Comparison of ENCODE assay signal across 13 cellular contexts in the genomic region with DNA sequence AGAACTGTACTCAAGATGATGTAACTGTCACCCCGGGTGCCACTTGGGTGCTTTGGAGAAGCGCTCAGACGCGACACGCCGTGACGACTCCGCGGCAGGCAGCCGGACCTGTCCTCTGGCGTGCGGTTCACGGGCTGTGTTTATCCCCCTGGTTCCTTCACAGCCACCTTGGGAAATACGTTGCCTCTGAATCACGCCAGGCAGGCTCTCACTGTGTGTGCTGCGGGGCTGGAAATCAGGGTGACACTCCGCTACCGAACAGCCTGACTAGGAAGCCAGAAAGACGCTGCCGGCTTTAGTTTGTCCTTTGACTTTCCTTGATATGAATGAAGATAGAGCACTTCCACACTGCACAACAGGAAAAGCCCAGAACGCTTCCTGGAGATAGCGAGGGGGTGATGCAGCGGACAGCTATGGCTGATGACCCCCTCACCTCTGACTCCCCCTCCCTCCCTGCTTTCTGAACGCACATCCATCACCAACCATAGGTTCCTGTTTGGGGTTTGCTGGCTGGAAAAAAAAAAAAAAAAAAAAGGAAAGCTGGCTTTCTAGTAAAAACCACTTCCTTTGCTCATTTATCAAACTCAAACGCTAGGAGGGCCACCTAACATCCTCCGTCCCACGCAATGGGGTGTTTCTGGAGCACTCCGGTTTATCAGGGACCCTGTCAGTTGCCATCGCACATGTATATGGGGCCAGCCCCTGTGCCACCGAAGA. TPM values are rescaled to one million over a fixed set of nuclear protein-coding genes. Genes with fewer than 3 reads are reported as not detected.
DNase-seq lines count a peak whose midpoint lies in the region; TF ChIP-seq lines count a peak whose summit lies in the region.
"Had no signal": no experiment of that assay in that cellular context is flagged by ENCODE, and none has a peak within 500 bp of the region (broad histone marks: within the 10 kb centered on the region; RNA-seq: fewer than 3 reads in every experiment).

No MANE protein-coding gene starts in this region.

- CTCF ChIA-PET in OCI-LY7 (lab: Charles Lee; ENCODE audit: unreplicated experiment) (no interaction called here), RWPE1 (lab: Yijun Ruan, JAX) (no interaction called here)

- peaks cover 22% of the 10 kb centered on the region for H3K36me3 Mint-ChIP-seq in mesothelial cell of epicardium

- no peaks in the 10 kb centered on the region for H3K79me2 ChIP-seq in OCI-LY7 (ENCODE audit: insufficient read depth, low read depth, low read length)

- peaks cover 2% of the 10 kb centered on the region for H3K4me1 Mint-ChIP-seq in mesothelial cell of epicardium

- WGBS in tibial nerve, 2 donors, result 84 to 90% methylated on average over 30 of the region's 30 CpGs

- H3K9ac ChIP-seq in BLaER1 treated with 17β-estradiol and CSF1 and Interleukin-3, amounts not matched to agents 10 nM and 100 nM, result peak overlapping the region in 2 of 11 experiments; percentile 28 to 39; a peak in 3 of 22 replicates

- no peak for TF ChIP-seq EP300 in tibial nerve (IDR thresholded peaks at IDR 0.05)

- peak overlapping the region; percentile 75 for H3K27ac Mint-ChIP-seq in mesothelial cell of epicardium
- H3K27ac Mint-ChIP-seq: type B pancreatic cell had no signal

- H3K4me3 ChIP-seq in BLaER1 treated with 17β-estradiol and CSF1 and Interleukin-3, amounts not matched to agents 10 nM and 100 nM, result peak overlapping the region in 1 of 10 experiments; percentile 24; a peak in 2 of 20 replicates
- H3K4me3 ChIP-seq in OCI-LY7 (ENCODE audit: low read depth, low read length, poor library complexity, severe bottlenecking) (no peak overlapping the region), Peyer's patch (no peak overlapping the region), tibial nerve (no peak overlapping the region)
- H3K4me3 ChIP-seq: coronary artery had no signal

- H3K9me3 Mint-ChIP-seq in mesothelial cell of epicardium, result no peaks in the 10 kb centered on the region
- H3K9me3 Mint-ChIP-seq: type B pancreatic cell had no signal

- TF ChIP-seq CTCF in OCI-LY7 (conservative IDR thresholded peaks at IDR 0.05; ENCODE audit: low read length) (no peak), mesothelial cell of epicardium (IDR thresholded peaks at IDR 0.05; ENCODE audit: unreplicated experiment) (no peak), Peyer's patch (IDR thresholded peaks at IDR 0.05) (no peak), tibial nerve (IDR thresholded peaks at IDR 0.05) (no peak), RWPE1 (conservative IDR thresholded peaks at IDR 0.05; ENCODE audit: low read depth) (no peak)

- H3K27me3 ChIP-seq in BLaER1 treated with 17β-estradiol and CSF1 and Interleukin-3, amounts not matched to agents 10 nM and 100 nM, result peaks cover 0 to 31% (median 0%) of the 10 kb centered on the region in 11 experiments; a peak in 4 of 22 replicates
- no peaks in the 10 kb centered on the region for H3K27me3 ChIP-seq in Peyer's patch
- no peaks in the 10 kb centered on the region for H3K27me3 ChIP-seq in tibial nerve

- peaks cover 0 to 14% (median 9%) of the 10 kb centered on the region in 11 experiments; a peak in 13 of 22 replicates for H3K9me3 ChIP-seq in BLaER1 treated with 17β-estradiol and CSF1 and Interleukin-3, amounts not matched to agents 10 nM and 100 nM (replicated peaks in 1 of 11)
- H3K9me3 ChIP-seq in OCI-LY7 (ENCODE audit: low read length) (no peaks in the 10 kb centered on the region), Peyer's patch (no peaks in the 10 kb centered on the region), tibial nerve (peaks cover 0 to 18% (median 0%) of the 10 kb centered on the region in 4 donors)

- H3K27ac ChIP-seq in BLaER1 treated with 17β-estradiol and CSF1 and Interleukin-3, amounts not matched to agents 10 nM and 100 nM, result 0 out of 22 replicates have a peak overlapping the region, but pooled peaks of 1 of the 11 experiments have one; percentile 8
- no peak overlapping the region for H3K27ac ChIP-seq in OCI-LY7 (ENCODE audit: low read depth, low read length, poor library complexity, severe bottlenecking)
- H3K27ac ChIP-seq in Peyer's patch, result no peak overlapping the region
- H3K27ac ChIP-seq in tibial nerve, result no peak overlapping the region
- H3K27ac ChIP-seq in RWPE1, result no peak overlapping the region
- H3K27ac ChIP-seq: coronary artery had no signal

- H4K20me1 ChIP-seq in BLaER1 treated with 17β-estradiol and CSF1 and Interleukin-3, amounts not matched to agents 10 nM and 100 nM, result peaks cover 49 to 95% (median 87%) of the 10 kb centered on the region in 11 experiments
- no peaks in the 10 kb centered on the region for H4K20me1 ChIP-seq in OCI-LY7 (ENCODE audit: insufficient read depth, low read length)

- TSS peak; percentile 59 for BruUV-seq in OCI-LY7 (replicated peaks; lab: Mats Ljungman, UMichigan)

- H3K4me3 Mint-ChIP-seq in mesothelial cell of epicardium, result no peak overlapping the region
- H3K4me3 Mint-ChIP-seq: type B pancreatic cell had no signal

- no peak overlapping the region for H2AFZ ChIP-seq in OCI-LY7 (ENCODE audit: low read length)

- no peaks in the 10 kb centered on the region for H3K9me2 ChIP-seq in OCI-LY7 (ENCODE audit: insufficient read depth, low read length)

- H3K27me3 Mint-ChIP-seq in mesothelial cell of epicardium (ENCODE audit: low read depth), result no peaks in the 10 kb centered on the region
- H3K27me3 Mint-ChIP-seq: type B pancreatic cell had no signal

- DNase-seq in OCI-LY7 (ENCODE audit: low spot score), result no peak
- peak; percentile 29 for DNase-seq in activated naive CD4-positive, alpha-beta T cell treated with Interleukin-2 at 50 U/mL for 16 hours
- DNase-seq in mesothelial cell of epicardium (ENCODE audit: low spot score in 2 of 2, unreplicated experiment in 2 of 2), result no peak
- no peak for DNase-seq in NCI-H510A treated with DMSO at 0.1 percent for 48 hours (lab: John Stamatoyannopoulos, UW)
- no peak for DNase-seq in Peyer's patch
- no peak for DNase-seq in tibial nerve (ENCODE audit: low spot score in 2 of 2)
- no peak for DNase-seq in RWPE1 (ENCODE audit: low spot score)
- DNase-seq: hypothalamus, NCI-H226 had no signal

- peak overlapping the region; percentile 63 to 90 (median 81) for H3K4me2 ChIP-seq in BLaER1 treated with 17β-estradiol and CSF1 and Interleukin-3, amounts not matched to agents 10 nM and 100 nM
- no peak overlapping the region for H3K4me2 ChIP-seq in OCI-LY7 (ENCODE audit: low read length)

- intact Hi-C loops in OCI-LY7 (cut with micrococcal nuclease; ENCODE audit: unreplicated experiment), result no loop called here

- POLR2A ChIA-PET in OCI-LY7 (lab: Charles Lee), result no interaction called here
- POLR2A ChIA-PET in RWPE1 (lab: Yijun Ruan, JAX; ENCODE audit: low non-redundant PET), result no interaction called here

- peaks cover 46 to 81% (median 65%) of the 10 kb centered on the region in 11 experiments for H3K36me3 ChIP-seq in BLaER1 treated with 17β-estradiol and CSF1 and Interleukin-3, amounts not matched to agents 10 nM and 100 nM
- H3K36me3 ChIP-seq in OCI-LY7 (ENCODE audit: insufficient read depth, low read length), result peaks cover 48% of the 10 kb centered on the region
- peaks cover 0 to 53% (median 0%) of the 10 kb centered on the region in 3 donors for H3K36me3 ChIP-seq in Peyer's patch
- H3K36me3 ChIP-seq in tibial nerve, result peaks cover 0 to 86% (median 17%) of the 10 kb centered on the region in 3 donors

- H3K4me1 ChIP-seq in BLaER1 treated with 17β-estradiol and CSF1 and Interleukin-3, amounts not matched to agents 10 nM and 100 nM, result peaks cover 17 to 37% (median 26%) of the 10 kb centered on the region in 10 experiments
- H3K4me1 ChIP-seq in OCI-LY7 (ENCODE audit: insufficient read depth, low read length, poor library complexity, severe bottlenecking) (no peaks in the 10 kb centered on the region), Peyer's patch (peaks cover 0 to 9% (median 0%) of the 10 kb centered on the region in 4 donors), tibial nerve (no peaks in the 10 kb centered on the region)

- no peak for TF ChIP-seq POLR2A in Peyer's patch (IDR thresholded peaks at IDR 0.05)
- TF ChIP-seq POLR2A in tibial nerve (IDR thresholded peaks at IDR 0.05), result no peak

RNA-seq across cellular contexts. Expression of a gene that starts 3.7 kb away (rescaled TPM):
- total RNA-seq in OCI-LY7 (2014; rRNA removed; shearing (Covaris generic)), result 0.25 and 0.44 TPM in 2 replicates
- total RNA-seq in OCI-LY7 (2022) (0.36 and 1.9 TPM in 2 replicates), mesothelial cell of epicardium (0.78 to 1.4 TPM (median 1.4 TPM) in 3 replicates), Peyer's patch (under 1 TPM in 1 of 4 donors, not detected in 3; 0.57 TPM), tibial nerve (1 to 10 TPM in 1 of 4 donors, not detected in 3; 1.5 TPM)
- total RNA-seq: SK-MEL-5 had no signal

RNA-seq across cellular contexts. Expression of a gene that starts 21.2 kb away (rescaled TPM):
- total RNA-seq in OCI-LY7 (2014; rRNA removed; shearing (Covaris generic)), result 23.1 and 29.5 TPM in 2 replicates
- total RNA-seq in OCI-LY7 (2022) (17.8 and 19.5 TPM in 2 replicates), mesothelial cell of epicardium (81.0 to 88.6 TPM (median 85.7 TPM) in 3 replicates), Peyer's patch (10 to 100 TPM; 21.5 to 84.2 (median 49.0) TPM), tibial nerve (10 to 100 TPM in 2 of 4 donors, 1 to 10 TPM in 2; 6.3 to 25.7 (median 12.7) TPM)

RNA-seq across cellular contexts. Expression of a gene that starts 33.9 kb away (rescaled TPM):
- total RNA-seq in OCI-LY7 (2014; rRNA removed; shearing (Covaris generic)), result 3.5 and 11.1 TPM in 2 replicates
- total RNA-seq in OCI-LY7 (2022) (10.6 and 12.5 TPM in 2 replicates), mesothelial cell of epicardium (375 to 425 TPM (median 396 TPM) in 3 replicates), Peyer's patch (10 to 100 TPM in 3 of 4 donors, 1 to 10 TPM in 1; 5.0 to 43.8 (median 23.1) TPM), tibial nerve (1 to 10 TPM in 1 of 4 donors, under 1 TPM in 1, not detected in 2; 0.44 to 1.2 TPM)
